Comparison of ENCODE assay signal across 24 cellular contexts in genomic region chr10:1089017-1089689, GRCh38. TPM values are rescaled to one million over a fixed set of nuclear protein-coding genes. Genes with fewer than 3 reads are reported as not detected.
A peak's percentile ranks its signal among the peaks of the same experiment; 100 is the strongest.
DNase-seq lines count a peak whose midpoint lies in the region; TF ChIP-seq lines count a peak whose summit lies in the region.
"Had no signal": no experiment of that assay in that cellular context is flagged by ENCODE, and none has a peak within 500 bp of the region (broad histone marks: within the 10 kb centered on the region; RNA-seq: fewer than 3 reads in every experiment).

No MANE protein-coding gene starts in this region.

- no peak for TF ChIP-seq EP300 in esophagus muscularis mucosa (IDR thresholded peaks at IDR 0.05)

- peaks cover 7% of the 10 kb centered on the region for H3K4me1 ChIP-seq in left ventricle myocardium inferior
- no peaks in the 10 kb centered on the region for H3K4me1 ChIP-seq in OCI-LY7 (ENCODE audit: insufficient read depth, low read length, poor library complexity, severe bottlenecking)
- H3K4me1 ChIP-seq in esophagus muscularis mucosa = no peaks in the 10 kb centered on the region
- no peaks in the 10 kb centered on the region for H3K4me1 ChIP-seq in osteoblast (ENCODE audit: insufficient read depth, low read length)
- H3K4me1 ChIP-seq: lower lobe of right lung, vagina had no signal

- H3K79me2 ChIP-seq in OCI-LY7 (ENCODE audit: insufficient read depth, low read depth, low read length) (no peaks in the 10 kb centered on the region), osteoblast (ENCODE audit: insufficient read depth, low read length) (peaks cover 22% of the 10 kb centered on the region)

- intact Hi-C loops in left ventricle myocardium inferior (cut with micrococcal nuclease) (no loop called here), cardiac septum (cut with DNase I) (no loop called here), OCI-LY7 (cut with micrococcal nuclease; ENCODE audit: unreplicated experiment) (no loop called here), esophagus muscularis mucosa (cut with DNase I) (no loop called here)

- TF ChIP-seq CTCF in left ventricle myocardium inferior (IDR thresholded peaks at IDR 0.05; ENCODE audit: borderline replicate concordance) (no peak), OCI-LY7 (conservative IDR thresholded peaks at IDR 0.05; ENCODE audit: low read length) (0 out of 2 replicates have a peak, but pooled peaks have one; percentile 18), esophagus muscularis mucosa (IDR thresholded peaks at IDR 0.05) (no peak), osteoblast (IDR thresholded peaks at IDR 0.05; ENCODE audit: extremely low read depth, low read depth, low read length) (no peak)

- H3K9me3 ChIP-seq in left ventricle myocardium inferior (replicated peaks) = no peaks in the 10 kb centered on the region
- H3K9me3 ChIP-seq in OCI-LY7 (ENCODE audit: low read length) = no peaks in the 10 kb centered on the region
- H3K9me3 ChIP-seq in esophagus muscularis mucosa = no peaks in the 10 kb centered on the region
- no peaks in the 10 kb centered on the region for H3K9me3 ChIP-seq in osteoblast (ENCODE audit: low read depth, low read length)
- H3K9me3 ChIP-seq: BLaER1 treated with 17β-estradiol and CSF1 and Interleukin-3, amounts not matched to agents 10 nM and 100 nM; lower lobe of right lung; vagina had no signal

- CTCF ChIA-PET in OCI-LY7 (lab: Charles Lee; ENCODE audit: unreplicated experiment) = no interaction called here

- H3K4me2 ChIP-seq in OCI-LY7 (ENCODE audit: low read length) (no peak overlapping the region), osteoblast (ENCODE audit: insufficient read depth, low read length) (no peak overlapping the region)
- H3K4me2 ChIP-seq: BLaER1 treated with 17β-estradiol and CSF1 and Interleukin-3, amounts not matched to agents 10 nM and 100 nM had no signal

- no peak for DNase-seq in left ventricle myocardium inferior
- no peak for DNase-seq in cardiac septum (ENCODE audit: low spot score)
- DNase-seq in OCI-LY7 (ENCODE audit: low spot score) = no peak
- DNase-seq in esophagus muscularis mucosa (ENCODE audit: extremely low spot score) = peak; percentile 80
- peak; percentile 17 for DNase-seq in stimulated activated CD8-positive, alpha-beta memory T cell treated with anti-CD3 and anti-CD28 coated beads, Interleukin-4, amount 100 ng/mL, for 48 hours
- no peak for DNase-seq in osteoblast (ENCODE audit: insufficient read length, low spot score, missing footprints)
- DNase-seq in NCI-H1436 (lab: John Stamatoyannopoulos, UW) = no peak
- no peak for DNase-seq in stimulated activated CD4-positive, alpha-beta T cell treated with anti-CD3 and anti-CD28 coated beads, Interleukin-2, amount 100 ng/mL, for 24 hours
- DNase-seq: activated CD4-positive, alpha-beta memory T cell treated with anti-CD3 and anti-CD28 coated beads for 36 hours; brain microvascular endothelial cell; Calu3; DND-41; lower lobe of right lung; MM.1S; NCI-H1694; NCI-H2227 treated with DMSO at 0.1 percent for 48 hours; NCI-H748 treated with DMSO at 0.1 percent for 48 hours; stimulated activated CD4-positive, alpha-beta T cell treated with anti-CD3 and anti-CD28 coated beads, Interleukin-2, amount 100 ng/mL, for 48 hours; stimulated activated naive CD4-positive, alpha-beta T cell treated with Interleukin-2 at 50 U/mL for 16 hours had no signal

- H2AFZ ChIP-seq in OCI-LY7 (ENCODE audit: low read length) (no peak overlapping the region), osteoblast (ENCODE audit: low read length) (no peak overlapping the region)

- no peak overlapping the region for H3K4me3 ChIP-seq in left ventricle myocardium inferior
- no peak overlapping the region for H3K4me3 ChIP-seq in OCI-LY7 (ENCODE audit: low read depth, low read length, poor library complexity, severe bottlenecking)
- H3K4me3 ChIP-seq in esophagus muscularis mucosa = no peak overlapping the region
- no peak overlapping the region for H3K4me3 ChIP-seq in osteoblast (ENCODE audit: insufficient read depth, low read length)
- H3K4me3 ChIP-seq: BLaER1 treated with 17β-estradiol and CSF1 and Interleukin-3, amounts not matched to agents 10 nM and 100 nM; coronary artery; K562; lower lobe of right lung; vagina had no signal

- POLR2A ChIA-PET in OCI-LY7 (lab: Charles Lee) = no interaction called here

- no TSS peak for BruUV-seq in OCI-LY7 (replicated peaks; lab: Mats Ljungman, UMichigan)

- no peaks in the 10 kb centered on the region for H3K9me2 ChIP-seq in OCI-LY7 (ENCODE audit: insufficient read depth, low read length)

- 87% methylated on average over 19 of the region's 19 CpGs for WGBS in esophagus muscularis mucosa

- H3K27ac ChIP-seq in left ventricle myocardium inferior (replicated peaks) (peak overlapping the region; percentile 46), OCI-LY7 (ENCODE audit: low read depth, low read length, poor library complexity, severe bottlenecking) (no peak overlapping the region), esophagus muscularis mucosa (replicated peaks in 1 of 4) (no peak overlapping the region), osteoblast (ENCODE audit: low read depth, low read length) (no peak overlapping the region)
- H3K27ac ChIP-seq: BLaER1 treated with 17β-estradiol and CSF1 and Interleukin-3, amounts not matched to agents 10 nM and 100 nM; brain microvascular endothelial cell; coronary artery; lower lobe of right lung; vagina; VCaP had no signal

- H3K27me3 ChIP-seq in left ventricle myocardium inferior (ENCODE audit: low read depth) (no peaks in the 10 kb centered on the region), esophagus muscularis mucosa (no peaks in the 10 kb centered on the region), osteoblast (ENCODE audit: insufficient read depth, low read length) (no peaks in the 10 kb centered on the region)
- H3K27me3 ChIP-seq: BLaER1 treated with 17β-estradiol and CSF1 and Interleukin-3, amounts not matched to agents 10 nM and 100 nM; brain microvascular endothelial cell; vagina had no signal

- TF ChIP-seq POLR2A in esophagus muscularis mucosa (IDR thresholded peaks at IDR 0.05; ENCODE audit: low read depth) = no peak

- no peaks in the 10 kb centered on the region for H4K20me1 ChIP-seq in OCI-LY7 (ENCODE audit: insufficient read depth, low read length)
- peaks cover 10% of the 10 kb centered on the region for H4K20me1 ChIP-seq in osteoblast (ENCODE audit: insufficient read depth, low read length)

- peaks cover 90% of the 10 kb centered on the region for H3K36me3 ChIP-seq in left ventricle myocardium inferior
- H3K36me3 ChIP-seq in OCI-LY7 (ENCODE audit: insufficient read depth, low read length) = peaks cover 87% of the 10 kb centered on the region
- peaks cover 68 to 90% (median 87%) of the 10 kb centered on the region in 4 donors for H3K36me3 ChIP-seq in esophagus muscularis mucosa
- H3K36me3 ChIP-seq in osteoblast (ENCODE audit: insufficient read depth, low read length) = peaks cover 71% of the 10 kb centered on the region

RNA-seq across cellular contexts. Expression of gene WDR37, which starts 33.0 kb away (rescaled TPM):
- total RNA-seq in left ventricle myocardium inferior (28.2 TPM), cardiac septum (28.1 TPM), OCI-LY7 (2022) (18.9 and 19.9 TPM in 2 replicates), esophagus muscularis mucosa (10 to 100 TPM in 3 of 4 donors, 1 to 10 TPM in 1; 9.1 to 17.2 (median 13.2) TPM), osteoblast (18.8 and 20.6 TPM in 2 replicates)
- total RNA-seq in OCI-LY7 (2014; rRNA removed; shearing (Covaris generic)) = 8.5 and 9.7 TPM in 2 replicates

RNA-seq across cellular contexts. Expression of gene IDI1, which starts 40.2 kb away (rescaled TPM):
- 15.6 TPM for total RNA-seq in left ventricle myocardium inferior
- 28.9 TPM for total RNA-seq in cardiac septum
- total RNA-seq in OCI-LY7 (2014; rRNA removed; shearing (Covaris generic)) = 98.2 and 112 TPM in 2 replicates
- 105 and 106 TPM in 2 replicates for total RNA-seq in OCI-LY7 (2022)
- 10 to 100 TPM; 16.8 to 33.3 (median 23.4) TPM for total RNA-seq in esophagus muscularis mucosa
- total RNA-seq in osteoblast = 104 and 123 TPM in 2 replicates

Comparison
In these comparisons a context has a peak if more than half of its experiments do, and no peak if none do; other contexts are left out.
1. DNase-seq: peak in esophagus muscularis mucosa (single experiment) and stimulated activated CD8-positive, alpha-beta memory T cell treated with anti-CD3 and anti-CD28 coated beads, Interleukin-4, amount 100 ng/mL, for 48 hours (single experiment); none in left ventricle myocardium inferior (single experiment), cardiac septum (single experiment), OCI-LY7 (single experiment), osteoblast (single experiment), NCI-H1436 (single experiment) and stimulated activated CD4-positive, alpha-beta T cell treated with anti-CD3 and anti-CD28 coated beads, Interleukin-2, amount 100 ng/mL, for 24 hours (0 of 2).